In the genomic region with DNA sequence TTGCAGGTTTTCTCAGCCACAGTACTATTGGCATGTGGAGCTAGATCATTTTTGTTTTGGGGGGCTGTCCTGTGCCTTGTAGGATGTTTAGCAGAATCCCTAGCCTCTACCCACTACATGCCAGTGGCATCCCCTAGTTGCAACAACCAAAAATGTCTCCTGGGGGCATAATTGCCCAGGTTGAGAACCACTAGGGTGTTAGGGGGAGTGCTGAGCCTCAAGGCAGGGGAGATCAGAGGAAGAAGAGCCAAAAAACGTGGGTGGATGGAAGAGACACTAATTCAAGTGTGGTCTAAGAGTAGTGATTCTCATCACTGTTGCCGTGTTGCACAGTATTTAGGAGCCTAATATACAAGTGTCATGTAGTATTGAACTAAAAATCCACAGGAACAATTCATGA, we compare ENCODE assay signal across 1 cellular context.
TF ChIP-seq lines count a peak whose summit lies in the region.

No MANE protein-coding gene starts in this region.

TF ChIP-seq in H1, 55 proteins besides CTCF, POLR2A, EP300 and RAD21:
- TF ChIP-seq HDAC2 (IDR thresholded peaks at IDR 0.05; ENCODE audit: borderline replicate concordance in 1 of 2, low read depth in 2 of 2, low read length in 2 of 2) (no peak), CREB1 (IDR thresholded peaks at IDR 0.05) (no peak), TAF7 (optimal IDR thresholded peaks at IDR 0.05; ENCODE audit: borderline replicate concordance, low read depth, low read length) (no peak), MAFK (IDR thresholded peaks at IDR 0.05; ENCODE audit: low read depth, low read length) (no peak), TBP (IDR thresholded peaks at IDR 0.05; ENCODE audit: low read depth, low read length) (no peak), CHD2 (IDR thresholded peaks at IDR 0.05; ENCODE audit: low read length) (no peak), CTBP2 (IDR thresholded peaks at IDR 0.05; ENCODE audit: borderline replicate concordance, insufficient read depth, insufficient read length, low read length) (no peak), JUN (IDR thresholded peaks at IDR 0.05; ENCODE audit: low read depth, low read length) (no peak), CBX8 (IDR thresholded peaks at IDR 0.05; ENCODE audit: borderline replicate concordance, low read depth, low read length) (no peak), BACH1 (IDR thresholded peaks at IDR 0.05; ENCODE audit: low read length) (no peak), JUND (IDR thresholded peaks at IDR 0.05; ENCODE audit: low read length) (no peak), POLR2AphosphoS5 (IDR thresholded peaks at IDR 0.05; ENCODE audit: low read depth, low read length) (no peak), NANOG (IDR thresholded peaks at IDR 0.05; ENCODE audit: insufficient read depth, low read depth, low read length, poor library complexity, severe bottlenecking) (no peak), YY1 (IDR thresholded peaks at IDR 0.05; ENCODE audit: low read depth, low read length) (no peak), KDM5A (IDR thresholded peaks at IDR 0.05; ENCODE audit: low read length) (no peak)
- TF ChIP-seq, protein P1, sequence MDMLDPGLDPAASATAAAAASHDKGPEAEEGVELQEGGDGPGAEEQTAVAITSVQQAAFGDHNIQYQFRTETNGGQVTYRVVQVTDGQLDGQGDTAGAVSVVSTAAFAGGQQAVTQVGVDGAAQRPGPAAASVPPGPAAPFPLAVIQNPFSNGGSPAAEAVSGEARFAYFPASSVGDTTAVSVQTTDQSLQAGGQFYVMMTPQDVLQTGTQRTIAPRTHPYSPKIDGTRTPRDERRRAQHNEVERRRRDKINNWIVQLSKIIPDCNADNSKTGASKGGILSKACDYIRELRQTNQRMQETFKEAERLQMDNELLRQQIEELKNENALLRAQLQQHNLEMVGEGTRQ (IDR thresholded peaks at IDR 0.05; ENCODE audit: low read length), result no peak
- TF ChIP-seq, protein P2, sequence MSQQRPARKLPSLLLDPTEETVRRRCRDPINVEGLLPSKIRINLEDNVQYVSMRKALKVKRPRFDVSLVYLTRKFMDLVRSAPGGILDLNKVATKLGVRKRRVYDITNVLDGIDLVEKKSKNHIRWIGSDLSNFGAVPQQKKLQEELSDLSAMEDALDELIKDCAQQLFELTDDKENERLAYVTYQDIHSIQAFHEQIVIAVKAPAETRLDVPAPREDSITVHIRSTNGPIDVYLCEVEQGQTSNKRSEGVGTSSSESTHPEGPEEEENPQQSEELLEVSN (IDR thresholded peaks at IDR 0.05), result no peak
